ENCODE assay signal across 9 cellular contexts in genomic region chr7:16550671-16551070, GRCh38. TPM values are rescaled to one million over a fixed set of nuclear protein-coding genes. Genes with fewer than 3 reads are reported as not detected.
"Had no signal": no experiment of that assay in that cellular context is flagged by ENCODE, and none has a peak within 500 bp of the region (broad histone marks: within the 10 kb centered on the region; RNA-seq: fewer than 3 reads in every experiment).

No MANE protein-coding gene starts in this region.

- ATAC-seq: GM12878 had no signal

- H3K4me3 ChIP-seq: GM12878 had no signal

- DNase-seq: GDM1, GF-D8 had no signal

- FAIRE-seq: G401.6, GM12878, GM12891, GM12892, GM18507, GM19239 had no signal

RNA-seq across cellular contexts. Expression of gene LRRC72, which starts 24.0 kb away (rescaled TPM):
- total RNA-seq: G401, GM12878 had no signal
- polyA plus RNA-seq: GM12878 had no signal
